Comparison of ENCODE assay signal across 19 cellular contexts in the genomic region with DNA sequence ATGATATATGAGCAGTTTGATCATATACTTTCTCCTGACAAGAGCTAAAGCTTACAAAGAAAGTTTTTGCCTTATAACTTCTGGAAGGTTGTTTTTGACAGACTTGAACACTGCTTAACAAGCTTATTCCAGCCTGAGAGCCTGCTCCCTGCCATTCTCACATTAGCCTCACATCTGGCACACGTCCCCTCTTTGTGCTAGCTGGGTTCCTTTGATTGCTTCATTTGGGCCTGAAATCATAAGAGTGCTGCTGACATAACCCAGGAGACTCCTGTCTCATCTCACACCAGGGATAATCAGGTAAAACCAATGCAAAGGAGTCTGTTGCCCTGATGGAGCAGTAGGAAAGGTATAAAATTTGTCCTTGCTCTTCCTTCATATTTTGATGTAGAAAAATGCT.
A peak's percentile ranks its signal among the peaks of the same experiment; 100 is the strongest.
DNase-seq lines count a peak whose midpoint lies in the region; ATAC-seq and TF ChIP-seq lines count a peak whose summit lies in the region.
"Had no signal": no experiment of that assay in that cellular context is flagged by ENCODE, and none has a peak within 500 bp of the region (broad histone marks: within the 10 kb centered on the region; RNA-seq: fewer than 3 reads in every experiment).

No MANE protein-coding gene starts in this region.

- peak; percentile 56 for ATAC-seq in Right ventricle myocardium inferior
- ATAC-seq in HG03520 (IDR thresholded peaks at IDR 0.05; ENCODE audit: unreplicated experiment), result no peak
- ATAC-seq: CD8-positive, alpha-beta T cell; GM12878 had no signal

- H3K4me3 ChIP-seq in right atrium auricular region, result no peak overlapping the region
- H3K4me3 ChIP-seq: BLaER1 treated with 17β-estradiol and CSF1 and Interleukin-3, amounts not matched to agents 10 nM and 100 nM; GM12878; GM23248 had no signal

- no peaks in the 10 kb centered on the region for H3K36me3 ChIP-seq in right atrium auricular region
- H3K36me3 ChIP-seq: BLaER1 treated with 17β-estradiol and CSF1 and Interleukin-3, amounts not matched to agents 10 nM and 100 nM had no signal

- DNase-seq in Right ventricle myocardium inferior (ENCODE audit: missing footprints), result no peak
- no peak for DNase-seq in right atrium auricular region (ENCODE audit: low spot score)
- peak; percentile 67 for DNase-seq in NCI-H69 (lab: John Stamatoyannopoulos, UW)
- DNase-seq in amniotic epithelial cell (ENCODE audit: low read depth), result peak; percentile 0
- DNase-seq in UCSD-AML1 (lab: John Stamatoyannopoulos, UW; ENCODE audit: unreplicated experiment), result no peak
- DNase-seq in NCI-H2227 treated with DMSO at 0.1 percent for 48 hours (lab: John Stamatoyannopoulos, UW), result no peak
- DNase-seq: Calu3; CD8-positive, alpha-beta T cell; DMS53; EL; GM23248; HCEC 1CT; NCI-H1105; NCI-H2081; SIG-M5; SW 1271 had no signal

- H3K9me3 ChIP-seq in right atrium auricular region, result no peaks in the 10 kb centered on the region
- H3K9me3 ChIP-seq: BLaER1 treated with 17β-estradiol and CSF1 and Interleukin-3, amounts not matched to agents 10 nM and 100 nM had no signal

- no peak overlapping the region for H3K27ac ChIP-seq in right atrium auricular region
- H3K27ac ChIP-seq: BLaER1 treated with 17β-estradiol and CSF1 and Interleukin-3, amounts not matched to agents 10 nM and 100 nM; GM23248 had no signal

- no peak for TF ChIP-seq CTCF in right atrium auricular region (IDR thresholded peaks at IDR 0.05)

- H3K27me3 ChIP-seq in right atrium auricular region, result no peaks in the 10 kb centered on the region
- H3K27me3 ChIP-seq: BLaER1 treated with 17β-estradiol and CSF1 and Interleukin-3, amounts not matched to agents 10 nM and 100 nM had no signal

- intact Hi-C loops in Right ventricle myocardium inferior (cut with DNase I), result no loop called here

- H3K4me1 ChIP-seq in right atrium auricular region, result no peaks in the 10 kb centered on the region
- H3K4me1 ChIP-seq: BLaER1 treated with 17β-estradiol and CSF1 and Interleukin-3, amounts not matched to agents 10 nM and 100 nM had no signal

Comparison
In these comparisons a context has a peak if more than half of its experiments do, and no peak if none do; other contexts are left out.
1. DNase-seq: peak in NCI-H69 (single experiment) and amniotic epithelial cell (single experiment); none in Right ventricle myocardium inferior (single experiment), right atrium auricular region (single experiment), UCSD-AML1 (single experiment) and NCI-H2227 treated with DMSO at 0.1 percent for 48 hours (single experiment).